Comparison of ENCODE assay signal across 8 cellular contexts in genomic region chr5:134437340-134438267, GRCh38. TPM values are rescaled to one million over a fixed set of nuclear protein-coding genes. Genes with fewer than 3 reads are reported as not detected.
DNase-seq lines count a peak whose midpoint lies in the region; ATAC-seq and TF ChIP-seq lines count a peak whose summit lies in the region.

No MANE protein-coding gene starts in this region.

- no peaks in the 10 kb centered on the region for H3K79me1 ChIP-seq in H9 (ENCODE audit: insufficient read depth, low read depth, low read length, poor library complexity, severe bottlenecking)

- H3K4me3 Mint-ChIP-seq in H9, result no peak overlapping the region
- H3K4me3 Mint-ChIP-seq in activated naive CD8-positive, alpha-beta T cell, result peak overlapping the region; percentile 17

- H2BK5ac ChIP-seq in H9 (ENCODE audit: insufficient read length, low read length), result no peak overlapping the region

- H3K4ac ChIP-seq in H9 (ENCODE audit: low read depth, low read length), result no peak overlapping the region

- H3K27me3 Mint-ChIP-seq in H9 (ENCODE audit: low read depth), result no peaks in the 10 kb centered on the region; the same call in 1 of the 2 replicates
- H3K27me3 Mint-ChIP-seq in activated naive CD8-positive, alpha-beta T cell, result no peaks in the 10 kb centered on the region

- no peak overlapping the region for H2AFZ ChIP-seq in H9 (ENCODE audit: low read length)

- ATAC-seq in right lobe of liver (no peak), mucosa of descending colon (no peak)

- H3K23me2 ChIP-seq in H9 (ENCODE audit: insufficient read length, low read depth, low read length, poor library complexity, severe bottlenecking), result no peaks in the 10 kb centered on the region

- intact Hi-C loops in right lobe of liver (cut with DNase I) (no loop called here), mucosa of descending colon (cut with DNase I, micrococcal nuclease) (no loop called here)

- no peak overlapping the region for H3K14ac ChIP-seq in H9 (ENCODE audit: insufficient read depth, low read length)

- no peak overlapping the region for H2BK20ac ChIP-seq in H9 (ENCODE audit: low read depth, low read length, poor library complexity, severe bottlenecking)

- no peaks in the 10 kb centered on the region for H3K36me3 ChIP-seq in right lobe of liver
- H3K36me3 ChIP-seq in mucosa of descending colon (ENCODE audit: low read depth), result no peaks in the 10 kb centered on the region

- H3K9me3 ChIP-seq in H9 (ENCODE audit: control insufficient read depth, low read depth, low read length), result no peaks in the 10 kb centered on the region
- no peaks in the 10 kb centered on the region for H3K9me3 ChIP-seq in right lobe of liver
- no peaks in the 10 kb centered on the region for H3K9me3 ChIP-seq in mucosa of descending colon

- H3K9ac ChIP-seq in H9 (ENCODE audit: extremely low read depth, insufficient read length, low read length), result no peak overlapping the region

- no peak overlapping the region for H3K23ac ChIP-seq in H9 (ENCODE audit: insufficient read length, low read depth, low read length)

- TF ChIP-seq CTCF in H9 (conservative IDR thresholded peaks at IDR 0.05) (no peak), right lobe of liver (IDR thresholded peaks at IDR 0.05) (no peak), mucosa of descending colon (IDR thresholded peaks at IDR 0.05) (no peak)

- H4K91ac ChIP-seq in H9 (ENCODE audit: insufficient read length, low read depth, low read length), result no peak overlapping the region

- H4K20me1 ChIP-seq in H9 (ENCODE audit: control insufficient read depth, insufficient read depth, insufficient read length), result peaks cover 2% of the 10 kb centered on the region

- no peak overlapping the region for H2BK15ac ChIP-seq in H9 (ENCODE audit: low read depth, low read length)

- no peak overlapping the region for H2BK12ac ChIP-seq in H9 (ENCODE audit: insufficient read length, low read depth, low read length)

- DNase-seq in A172 (ENCODE audit: low spot score) (peak; percentile 51), H9 (no peak), right lobe of liver (no peak), DMS79 treated with DMSO at 0.1 percent for 48 hours (lab: John Stamatoyannopoulos, UW) (no peak), NCI-H82 treated with DMSO at 0.1 percent for 48 hours (lab: John Stamatoyannopoulos, UW; ENCODE audit: unreplicated experiment) (no peak), mucosa of descending colon (no peak)
- no peak for DNase-seq in stimulated activated naive CD4-positive, alpha-beta T cell (lab: John Stamatoyannopoulos, UW)

- H3K4me1 Mint-ChIP-seq in H9, result peaks cover 39 to 57% of the 10 kb centered on the region in 2 experiments
- peaks cover 21% of the 10 kb centered on the region for H3K4me1 Mint-ChIP-seq in activated naive CD8-positive, alpha-beta T cell (ENCODE audit: low read depth)

- no peak overlapping the region for H3K4me2 ChIP-seq in H9 (ENCODE audit: insufficient read depth, insufficient read length, low read length)

- no peak overlapping the region for H3T11ph ChIP-seq in H9 (ENCODE audit: low read length)

- H3K27ac ChIP-seq in H9 (ENCODE audit: insufficient read length, low read depth, low read length), result no peak overlapping the region
- peak overlapping the region in 2 of 3 donors; percentile 43 to 77 for H3K27ac ChIP-seq in right lobe of liver

- H2AK5ac ChIP-seq in H9 (ENCODE audit: insufficient read length, low read length), result no peak overlapping the region

- H3K36me3 Mint-ChIP-seq in H9 (ENCODE audit: insufficient read depth in 1 of 3, low read depth in 3 of 3), result peaks cover 9 to 25% (median 10%) of the 10 kb centered on the region in 3 experiments; a peak in 4 of 7 replicates
- H3K36me3 Mint-ChIP-seq in activated naive CD8-positive, alpha-beta T cell, result no peaks in the 10 kb centered on the region

- H3K9me3 Mint-ChIP-seq in H9, result no peaks in the 10 kb centered on the region
- no peaks in the 10 kb centered on the region for H3K9me3 Mint-ChIP-seq in activated naive CD8-positive, alpha-beta T cell (ENCODE audit: low read depth)

- no peaks in the 10 kb centered on the region for H3K27me3 ChIP-seq in H9 (ENCODE audit: insufficient read depth, low read length)
- H3K27me3 ChIP-seq in right lobe of liver, result no peaks in the 10 kb centered on the region

- H3K4me3 ChIP-seq in right lobe of liver (no peak overlapping the region), mucosa of descending colon (no peak overlapping the region)

- no peak overlapping the region for H3K18ac ChIP-seq in H9 (ENCODE audit: insufficient read length, low read depth, low read length)

- no CpG with 5 or more reads among the region's 9 CpGs for WGBS in H9 (ENCODE audit: extremely low coverage, insufficient read length, low lambda C conversion rate)
- WGBS in right lobe of liver (ENCODE audit: insufficient coverage, low coverage, low lambda C conversion rate, missing lambda C conversion rate), result 44% methylated on average over 2 of the region's 9 CpGs

- peak overlapping the region; percentile 7 to 82 (median 16); a peak in 4 of 7 replicates for H3K27ac Mint-ChIP-seq in H9
- H3K27ac Mint-ChIP-seq in activated naive CD8-positive, alpha-beta T cell, result no peak overlapping the region

- no peak overlapping the region for H2BK120ac ChIP-seq in H9 (ENCODE audit: low read depth, low read length, poor library complexity, severe bottlenecking)

- H3K4me1 ChIP-seq in H9 (ENCODE audit: insufficient read depth, low read length) (peaks cover 2% of the 10 kb centered on the region), right lobe of liver (peaks cover 0 to 40% (median 18%) of the 10 kb centered on the region in 4 donors), mucosa of descending colon (ENCODE audit: low read depth) (peaks cover 31% of the 10 kb centered on the region)

- no peak for TF ChIP-seq POLR2A in right lobe of liver (IDR thresholded peaks at IDR 0.05)

- H3K79me2 ChIP-seq in H9 (ENCODE audit: insufficient read depth, low read length), result no peaks in the 10 kb centered on the region

- no peak overlapping the region for H4K5ac ChIP-seq in H9 (ENCODE audit: insufficient read length, low read depth, low read length)

- H4K8ac ChIP-seq in H9 (replicated peaks; ENCODE audit: insufficient read length, low read depth, low read length), result no peak overlapping the region

- H3K56ac ChIP-seq in H9 (ENCODE audit: insufficient read length, low read depth, low read length), result no peak overlapping the region

RNA-seq across cellular contexts. Expression of gene CDKN2AIPNL, which starts 25.9 kb away (rescaled TPM):
- 68.4 and 70.6 TPM in 2 replicates for total RNA-seq in A172 (2014; rRNA removed; shearing (Covaris generic))
- 60.0 and 60.3 TPM in 2 replicates for total RNA-seq in H9 (2021)
- 10 to 100 TPM in 2 of 6 experiments, 1 to 10 TPM in 4; 5.1 to 10.8 (median 7.8) TPM for total RNA-seq in right lobe of liver
- total RNA-seq in mucosa of descending colon, result 10 to 100 TPM; 16.0 to 24.4 (median 17.1) TPM
